2 cellular contexts compared by ENCODE assay signal in the genomic region with DNA sequence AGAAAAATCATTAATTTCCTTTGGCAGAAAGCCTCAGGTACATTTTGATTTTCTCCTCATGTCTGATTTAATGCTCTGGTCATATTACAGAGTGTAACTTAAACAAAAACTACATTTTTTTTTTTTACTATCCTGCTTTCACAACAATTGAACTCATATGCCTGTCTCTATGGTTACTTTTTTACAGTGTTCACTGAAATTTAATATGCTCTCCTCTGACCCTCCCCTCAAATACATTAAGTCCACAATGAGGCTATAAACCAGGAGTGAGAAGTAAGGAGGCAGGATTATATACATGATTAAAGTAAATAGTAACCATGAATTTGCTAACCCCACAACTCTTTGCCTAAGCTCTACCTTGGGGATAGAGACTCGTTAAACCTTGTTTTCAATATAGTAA.
TF ChIP-seq lines count a peak whose summit lies in the region.

No MANE protein-coding gene starts in this region.

TF ChIP-seq in HEK293, 187 proteins besides CTCF, POLR2A, EP300 and RAD21 (continued from another document):
- TF ChIP-seq, protein P1, sequence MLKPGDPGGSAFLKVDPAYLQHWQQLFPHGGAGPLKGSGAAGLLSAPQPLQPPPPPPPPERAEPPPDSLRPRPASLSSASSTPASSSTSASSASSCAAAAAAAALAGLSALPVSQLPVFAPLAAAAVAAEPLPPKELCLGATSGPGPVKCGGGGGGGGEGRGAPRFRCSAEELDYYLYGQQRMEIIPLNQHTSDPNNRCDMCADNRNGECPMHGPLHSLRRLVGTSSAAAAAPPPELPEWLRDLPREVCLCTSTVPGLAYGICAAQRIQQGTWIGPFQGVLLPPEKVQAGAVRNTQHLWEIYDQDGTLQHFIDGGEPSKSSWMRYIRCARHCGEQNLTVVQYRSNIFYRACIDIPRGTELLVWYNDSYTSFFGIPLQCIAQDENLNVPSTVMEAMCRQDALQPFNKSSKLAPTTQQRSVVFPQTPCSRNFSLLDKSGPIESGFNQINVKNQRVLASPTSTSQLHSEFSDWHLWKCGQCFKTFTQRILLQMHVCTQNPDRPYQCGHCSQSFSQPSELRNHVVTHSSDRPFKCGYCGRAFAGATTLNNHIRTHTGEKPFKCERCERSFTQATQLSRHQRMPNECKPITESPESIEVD (tag by site-specific recombination; IDR thresholded peaks at IDR 0.05), result peak; percentile 95
- TF ChIP-seq, protein P2, sequence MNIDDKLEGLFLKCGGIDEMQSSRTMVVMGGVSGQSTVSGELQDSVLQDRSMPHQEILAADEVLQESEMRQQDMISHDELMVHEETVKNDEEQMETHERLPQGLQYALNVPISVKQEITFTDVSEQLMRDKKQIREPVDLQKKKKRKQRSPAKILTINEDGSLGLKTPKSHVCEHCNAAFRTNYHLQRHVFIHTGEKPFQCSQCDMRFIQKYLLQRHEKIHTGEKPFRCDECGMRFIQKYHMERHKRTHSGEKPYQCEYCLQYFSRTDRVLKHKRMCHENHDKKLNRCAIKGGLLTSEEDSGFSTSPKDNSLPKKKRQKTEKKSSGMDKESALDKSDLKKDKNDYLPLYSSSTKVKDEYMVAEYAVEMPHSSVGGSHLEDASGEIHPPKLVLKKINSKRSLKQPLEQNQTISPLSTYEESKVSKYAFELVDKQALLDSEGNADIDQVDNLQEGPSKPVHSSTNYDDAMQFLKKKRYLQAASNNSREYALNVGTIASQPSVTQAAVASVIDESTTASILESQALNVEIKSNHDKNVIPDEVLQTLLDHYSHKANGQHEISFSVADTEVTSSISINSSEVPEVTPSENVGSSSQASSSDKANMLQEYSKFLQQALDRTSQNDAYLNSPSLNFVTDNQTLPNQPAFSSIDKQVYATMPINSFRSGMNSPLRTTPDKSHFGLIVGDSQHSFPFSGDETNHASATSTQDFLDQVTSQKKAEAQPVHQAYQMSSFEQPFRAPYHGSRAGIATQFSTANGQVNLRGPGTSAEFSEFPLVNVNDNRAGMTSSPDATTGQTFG (tag by site-specific recombination; IDR thresholded peaks at IDR 0.05; ENCODE audit: borderline replicate concordance), result no peak

TF ChIP-seq in SK-N-SH, 30 proteins besides CTCF, POLR2A, EP300 and RAD21 (continued from another document):
- TF ChIP-seq, protein P3, sequence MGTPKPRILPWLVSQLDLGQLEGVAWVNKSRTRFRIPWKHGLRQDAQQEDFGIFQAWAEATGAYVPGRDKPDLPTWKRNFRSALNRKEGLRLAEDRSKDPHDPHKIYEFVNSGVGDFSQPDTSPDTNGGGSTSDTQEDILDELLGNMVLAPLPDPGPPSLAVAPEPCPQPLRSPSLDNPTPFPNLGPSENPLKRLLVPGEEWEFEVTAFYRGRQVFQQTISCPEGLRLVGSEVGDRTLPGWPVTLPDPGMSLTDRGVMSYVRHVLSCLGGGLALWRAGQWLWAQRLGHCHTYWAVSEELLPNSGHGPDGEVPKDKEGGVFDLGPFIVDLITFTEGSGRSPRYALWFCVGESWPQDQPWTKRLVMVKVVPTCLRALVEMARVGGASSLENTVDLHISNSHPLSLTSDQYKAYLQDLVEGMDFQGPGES (IDR thresholded peaks at IDR 0.05; ENCODE audit: low read depth, low read length), result no peak
- TF ChIP-seq, protein P4, sequence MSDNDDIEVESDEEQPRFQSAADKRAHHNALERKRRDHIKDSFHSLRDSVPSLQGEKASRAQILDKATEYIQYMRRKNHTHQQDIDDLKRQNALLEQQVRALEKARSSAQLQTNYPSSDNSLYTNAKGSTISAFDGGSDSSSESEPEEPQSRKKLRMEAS (IDR thresholded peaks at IDR 0.05; ENCODE audit: low read depth), result no peak
- TF ChIP-seq SMC3 (IDR thresholded peaks at IDR 0.05; ENCODE audit: low read depth, low read length), result no peak
- no peak for TF ChIP-seq GATA2 (CRISPR knock-in tag; IDR thresholded peaks at IDR 0.05)
- no peak for TF ChIP-seq FOSL2 (IDR thresholded peaks at IDR 0.05; ENCODE audit: borderline replicate concordance, low read depth)
- no peak for TF ChIP-seq SIN3A (IDR thresholded peaks at IDR 0.05; ENCODE audit: borderline replicate concordance, low read depth, low read length)
TF ChIP-seq in SK-N-SH: peak in this region for 0.
